ENCODE assay signal across 11 cellular contexts in the genomic region with DNA sequence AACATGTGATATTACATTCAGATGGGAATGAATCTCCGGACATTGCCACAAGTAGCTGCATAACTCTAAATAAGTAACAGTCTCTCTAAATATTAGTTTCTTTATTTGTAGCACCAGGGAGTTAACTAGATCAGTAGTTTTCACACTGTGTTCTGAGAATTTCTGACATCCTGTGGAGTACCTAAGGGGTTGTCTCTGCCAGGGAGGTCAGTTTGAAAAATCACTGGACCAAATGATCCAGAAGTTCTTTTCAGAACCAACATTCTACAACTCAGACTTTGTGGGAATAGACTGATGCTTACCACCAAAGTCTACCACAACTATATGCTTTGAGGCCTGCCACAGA. TPM values are rescaled to one million over a fixed set of nuclear protein-coding genes. Genes with fewer than 3 reads are reported as not detected.
DNase-seq lines count a peak whose midpoint lies in the region; ATAC-seq and TF ChIP-seq lines count a peak whose summit lies in the region.
"Had no signal": no experiment of that assay in that cellular context is flagged by ENCODE, and none has a peak within 500 bp of the region (broad histone marks: within the 10 kb centered on the region; RNA-seq: fewer than 3 reads in every experiment).

No MANE protein-coding gene starts in this region.

- H3K14ac ChIP-seq in neuronal stem cell (ENCODE audit: low read length) = no peak overlapping the region

- no peaks in the 10 kb centered on the region for H4K20me1 ChIP-seq in KMS-11 (ENCODE audit: insufficient read depth)

- TF ChIP-seq POLR2A in breast epithelium (IDR thresholded peaks at IDR 0.05) = no peak

- no peak overlapping the region for H2AK5ac ChIP-seq in neuronal stem cell (ENCODE audit: low read depth, low read length)

- H3K4me2 ChIP-seq in KMS-11 (peak overlapping the region; percentile 55; the same call in 1 of the 2 replicates), neuronal stem cell (ENCODE audit: insufficient read depth, low read length, poor library complexity, severe bottlenecking) (no peak overlapping the region)

- no peak overlapping the region for H3K4ac ChIP-seq in neuronal stem cell (ENCODE audit: low read length)

- peaks cover 10% of the 10 kb centered on the region for H3K9me3 Mint-ChIP-seq in natural killer cell treated with Interleukin-12 subunit alpha and Interleukin-12 subunit beta and Interleukin-15 and Interleukin-18, amount 100 ng/mL, for 72 hours
- H3K9me3 Mint-ChIP-seq in natural killer cell = peaks cover 2 to 5% of the 10 kb centered on the region in 2 donors

- H3K27ac ChIP-seq in KMS-11 = peak overlapping the region; percentile 76; the same call in 1 of the 2 replicates
- H3K27ac ChIP-seq in breast epithelium = no peak overlapping the region
- H3K27ac ChIP-seq in neuronal stem cell (replicated peaks; ENCODE audit: low read length) = no peak overlapping the region

- no peak for DNase-seq in natural killer cell treated with Interleukin-12 subunit alpha and Interleukin-12 subunit beta and Interleukin-15 and Interleukin-18, amount 100 ng/mL, for 72 hours (ENCODE audit: low spot score)
- DNase-seq in natural killer cell (no peak), NCI-H2029 treated with DMSO at 0.1 percent for 48 hours (lab: John Stamatoyannopoulos, UW) (no peak), breast epithelium (ENCODE audit: low spot score in 2 of 2) (no peak), NCI-H1105 (lab: John Stamatoyannopoulos, UW) (no peak), neuronal stem cell (ENCODE audit: low spot score) (no peak)
- DNase-seq: activated naive CD4-positive, alpha-beta T cell treated with anti-CD3 and anti-CD28 coated beads, Interleukin-2, amount 10 ng/mL, durations not matched to agents 7 days and 5 days; MG63; small intestine had no signal

- H3K27me3 ChIP-seq in KMS-11 (ENCODE audit: insufficient read depth, low read depth) (no peaks in the 10 kb centered on the region), breast epithelium (no peaks in the 10 kb centered on the region), neuronal stem cell (ENCODE audit: control insufficient read depth in 3 of 3, insufficient read depth in 3 of 3, low read depth in 1 of 3, low read length in 3 of 3) (no peaks in the 10 kb centered on the region)
- H3K27me3 ChIP-seq: MG63 had no signal

- no peak for TF ChIP-seq CTCF in natural killer cell (IDR thresholded peaks at IDR 0.05)
- TF ChIP-seq CTCF in KMS-11 (conservative IDR thresholded peaks at IDR 0.05; ENCODE audit: low read depth, low read length) = no peak
- TF ChIP-seq CTCF in breast epithelium (IDR thresholded peaks at IDR 0.05) = no peak

- peaks cover 10 to 12% of the 10 kb centered on the region in 2 donors for H3K4me1 Mint-ChIP-seq in natural killer cell treated with Interleukin-12 subunit alpha and Interleukin-12 subunit beta and Interleukin-15 and Interleukin-18, amount 100 ng/mL, for 72 hours (ENCODE audit: low read depth in 2 of 2)
- H3K4me1 Mint-ChIP-seq in natural killer cell = peaks cover 6 to 7% of the 10 kb centered on the region in 2 donors

- no peak overlapping the region for H3K18ac ChIP-seq in neuronal stem cell (ENCODE audit: low read length)

- no peak overlapping the region for H4K8ac ChIP-seq in neuronal stem cell (ENCODE audit: low read depth, low read length)

- H3K27ac Mint-ChIP-seq in natural killer cell treated with Interleukin-12 subunit alpha and Interleukin-12 subunit beta and Interleukin-15 and Interleukin-18, amount 100 ng/mL, for 72 hours = peak overlapping the region; percentile 54 to 71
- no peak overlapping the region for H3K27ac Mint-ChIP-seq in natural killer cell

- H3K9ac ChIP-seq in KMS-11 = no peak overlapping the region
- no peak overlapping the region for H3K9ac ChIP-seq in neuronal stem cell (ENCODE audit: low read depth, low read length, poor library complexity)

- H2BK12ac ChIP-seq in neuronal stem cell (ENCODE audit: low read length) = no peak overlapping the region

- no peaks in the 10 kb centered on the region for H3K36me3 ChIP-seq in KMS-11 (ENCODE audit: insufficient read depth)
- H3K36me3 ChIP-seq in breast epithelium = no peaks in the 10 kb centered on the region
- H3K36me3 ChIP-seq in neuronal stem cell (replicated peaks in 1 of 2; ENCODE audit: control insufficient read depth in 2 of 2, insufficient read depth in 2 of 2, low read length in 2 of 2) = no peaks in the 10 kb centered on the region
- H3K36me3 ChIP-seq: MG63 had no signal

- peaks cover 3 to 13% of the 10 kb centered on the region in 2 donors for H3K27me3 Mint-ChIP-seq in natural killer cell treated with Interleukin-12 subunit alpha and Interleukin-12 subunit beta and Interleukin-15 and Interleukin-18, amount 100 ng/mL, for 72 hours
- H3K27me3 Mint-ChIP-seq in natural killer cell (ENCODE audit: low read depth in 2 of 2) = peaks cover 0 to 5% of the 10 kb centered on the region in 2 donors

- H3K9me3 ChIP-seq in breast epithelium (no peaks in the 10 kb centered on the region), neuronal stem cell (replicated peaks in 1 of 2; ENCODE audit: control insufficient read depth in 2 of 2, insufficient read depth in 1 of 2, low read depth in 1 of 2, low read length in 2 of 2) (no peaks in the 10 kb centered on the region)
- H3K9me3 ChIP-seq: MG63 had no signal

- H3K4me1 ChIP-seq in KMS-11 (ENCODE audit: low read depth, poor library complexity, severe bottlenecking) = peaks cover 29% of the 10 kb centered on the region
- H3K4me1 ChIP-seq in breast epithelium = no peaks in the 10 kb centered on the region
- peaks cover 0 to 3% of the 10 kb centered on the region in 2 donors for H3K4me1 ChIP-seq in neuronal stem cell (ENCODE audit: control insufficient read depth in 2 of 2, insufficient read depth in 1 of 2, low read depth in 1 of 2, low read length in 2 of 2)

- H3K4me3 ChIP-seq in KMS-11 (IDR thresholded peaks at IDR 0.05; ENCODE audit: insufficient read depth, low read depth, low read length) (no peak overlapping the region), breast epithelium (no peak overlapping the region), neuronal stem cell (ENCODE audit: low read length in 2 of 2) (no peak overlapping the region)
- H3K4me3 ChIP-seq: MG63 had no signal

- H2AFZ ChIP-seq in KMS-11 (ENCODE audit: low read depth) (peak overlapping the region; percentile 76), neuronal stem cell (ENCODE audit: low read length) (no peak overlapping the region)

- no peak overlapping the region for H4K91ac ChIP-seq in neuronal stem cell (ENCODE audit: low read depth, low read length, poor library complexity)

- no peak overlapping the region for H2BK15ac ChIP-seq in neuronal stem cell (ENCODE audit: low read length)

- peak; percentile 34 to 40 for ATAC-seq in natural killer cell treated with Interleukin-12 subunit alpha and Interleukin-12 subunit beta and Interleukin-15 and Interleukin-18, amount 100 ng/mL, for 72 hours
- no peak for ATAC-seq in natural killer cell
- peak; percentile 36 for ATAC-seq in HG02852 (IDR thresholded peaks at IDR 0.05; ENCODE audit: unreplicated experiment)

- H2BK120ac ChIP-seq in neuronal stem cell (ENCODE audit: low read depth, low read length) = no peak overlapping the region

- H3K4me3 Mint-ChIP-seq in natural killer cell treated with Interleukin-12 subunit alpha and Interleukin-12 subunit beta and Interleukin-15 and Interleukin-18, amount 100 ng/mL, for 72 hours = peak overlapping the region; percentile 64
- H3K4me3 Mint-ChIP-seq in natural killer cell = no peak overlapping the region
- H3K4me3 Mint-ChIP-seq: activated naive CD4-positive, alpha-beta T cell treated with anti-CD3 and anti-CD28 coated beads, Interleukin-2, amount 10 ng/mL, durations not matched to agents 7 days and 5 days had no signal

- intact Hi-C loops in natural killer cell (cut with micrococcal nuclease) (no loop called here), breast epithelium (cut with DNase I; ENCODE audit: low total_unique reads) (no loop called here)

- WGBS in neuronal stem cell (ENCODE audit: extremely low coverage in 2 of 2, insufficient read length in 2 of 2, insufficient replicate concordance in 1 of 2), 2 donors = no CpG with 5 or more reads among the region's 1 CpG

- H3K36me3 Mint-ChIP-seq in natural killer cell treated with Interleukin-12 subunit alpha and Interleukin-12 subunit beta and Interleukin-15 and Interleukin-18, amount 100 ng/mL, for 72 hours = peaks cover 8% of the 10 kb centered on the region
- H3K36me3 Mint-ChIP-seq in natural killer cell = no peaks in the 10 kb centered on the region
- H3K36me3 Mint-ChIP-seq: activated naive CD4-positive, alpha-beta T cell treated with anti-CD3 and anti-CD28 coated beads, Interleukin-2, amount 10 ng/mL, durations not matched to agents 7 days and 5 days had no signal

- no peak overlapping the region for H3K23ac ChIP-seq in neuronal stem cell (ENCODE audit: low read depth, low read length, poor library complexity)

- H3K79me2 ChIP-seq in KMS-11 (ENCODE audit: insufficient read depth, low read depth) = no peaks in the 10 kb centered on the region

- H2BK5ac ChIP-seq in neuronal stem cell (ENCODE audit: low read length) = no peak overlapping the region

- H3K79me1 ChIP-seq in neuronal stem cell (ENCODE audit: low read depth, low read length) = no peaks in the 10 kb centered on the region

RNA-seq across cellular contexts. Expression of gene ILDR1, which starts 9.0 kb away (rescaled TPM):
- under 1 TPM in 1 of 2 donors, not detected in 1; 0.59 TPM for total RNA-seq in natural killer cell treated with Interleukin-12 subunit alpha and Interleukin-12 subunit beta and Interleukin-15 and Interleukin-18, amount 100 ng/mL, for 72 hours
- total RNA-seq in natural killer cell (under 1 TPM in 1 of 3 donors, not detected in 2; 0.28 TPM), breast epithelium (1 to 10 TPM in 2 of 3 donors, not detected in 1; 3.3 to 5.9 TPM)
- polyA plus RNA-seq in neuronal stem cell (2013, experiment 1 of 2) = 0.06 TPM
- 0.03 TPM for polyA plus RNA-seq in neuronal stem cell (2013, experiment 2 of 2)

RNA-seq across cellular contexts. Expression of gene CD86, which starts 24.1 kb away (rescaled TPM):
- 1 to 10 TPM; 3.2 to 4.5 TPM for total RNA-seq in natural killer cell treated with Interleukin-12 subunit alpha and Interleukin-12 subunit beta and Interleukin-15 and Interleukin-18, amount 100 ng/mL, for 72 hours
- total RNA-seq in natural killer cell = 1 to 10 TPM; 2.1 to 6.9 (median 4.7) TPM
- total RNA-seq in breast epithelium = 10 to 100 TPM in 1 of 3 donors, 1 to 10 TPM in 2; 7.3 to 12.6 (median 7.5) TPM
- not detected for polyA plus RNA-seq in neuronal stem cell (2013, experiment 1 of 2)
- 0.01 TPM for polyA plus RNA-seq in neuronal stem cell (2013, experiment 2 of 2)

Comparison
In these comparisons a context has a peak if more than half of its experiments do, and no peak if none do; other contexts are left out.
1. ATAC-seq: peak in natural killer cell treated with Interleukin-12 subunit alpha and Interleukin-12 subunit beta and Interleukin-15 and Interleukin-18, amount 100 ng/mL, for 72 hours (2 of 2) and HG02852 (single experiment); none in natural killer cell (0 of 3).
2. H3K27ac Mint-ChIP-seq: peak in natural killer cell treated with Interleukin-12 subunit alpha and Interleukin-12 subunit beta and Interleukin-15 and Interleukin-18, amount 100 ng/mL, for 72 hours (2 of 2); none in natural killer cell (0 of 2).